14 cellular contexts compared by ENCODE assay signal in the genomic region with DNA sequence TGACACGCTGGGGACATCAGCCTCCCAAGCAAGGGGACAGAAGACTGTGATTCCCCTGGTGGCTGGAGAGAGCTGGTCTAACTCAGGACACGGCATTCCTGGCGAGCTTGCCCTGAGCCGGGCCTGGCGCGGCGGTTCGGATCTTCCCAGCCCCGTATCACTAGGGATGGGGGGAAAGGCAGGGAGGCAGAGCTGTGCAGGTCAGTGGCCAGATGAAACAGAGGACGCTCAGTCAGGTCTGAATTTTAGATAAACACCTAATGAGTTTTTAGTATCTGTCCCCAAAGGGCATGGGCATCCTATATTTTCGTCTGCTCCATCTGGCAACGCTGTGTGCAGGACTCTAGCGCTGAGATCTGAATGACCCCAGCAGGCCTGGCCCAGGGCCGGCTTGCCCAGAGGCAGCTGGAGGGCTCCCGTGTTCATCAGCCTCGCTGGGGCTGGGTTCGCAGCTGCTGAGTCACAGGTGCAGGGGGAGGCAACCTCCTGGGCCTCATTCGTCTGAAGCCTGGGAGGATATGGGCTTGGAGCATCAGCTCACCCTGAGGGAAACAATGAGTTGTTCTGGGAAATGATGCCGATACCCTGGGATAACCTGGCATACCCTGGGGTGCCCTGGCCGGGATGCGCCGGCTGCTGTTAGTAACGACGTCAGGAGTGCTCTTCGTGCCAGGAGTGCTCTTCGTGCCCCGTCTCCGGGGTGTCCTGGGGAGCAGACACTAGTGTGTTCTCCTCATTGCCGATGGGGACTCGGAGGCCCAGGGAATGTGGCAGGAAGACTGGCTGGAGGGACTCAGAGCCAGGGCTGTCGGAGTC. TPM values are rescaled to one million over a fixed set of nuclear protein-coding genes. Genes with fewer than 3 reads are reported as not detected.
A peak's percentile ranks its signal among the peaks of the same experiment; 100 is the strongest.
DNase-seq lines count a peak whose midpoint lies in the region; ATAC-seq and TF ChIP-seq lines count a peak whose summit lies in the region.
"Had no signal": no experiment of that assay in that cellular context is flagged by ENCODE, and none has a peak within 500 bp of the region (broad histone marks: within the 10 kb centered on the region; RNA-seq: fewer than 3 reads in every experiment).

No MANE protein-coding gene starts in this region.

- H3K27me3 Mint-ChIP-seq in activated CD4-positive, alpha-beta T cell treated with anti-CD3 and anti-CD28 coated beads, Interleukin-2, amount 10 ng/mL, durations not matched to agents 7 days and 5 days: peaks cover 19% of the 10 kb centered on the region
- H3K27me3 Mint-ChIP-seq in endodermal cell (ENCODE audit: insufficient read depth): no peaks in the 10 kb centered on the region
- H3K27me3 Mint-ChIP-seq: activated naive CD8-positive, alpha-beta T cell treated with anti-CD3 and anti-CD28 coated beads for 36 hours had no signal

- 87 to 92% methylated on average over 28 to 31 of the region's 31 CpGs for WGBS in endodermal cell (ENCODE audit: insufficient coverage in 1 of 2, insufficient read length in 1 of 2), 2 experiments

- H3K4me3 Mint-ChIP-seq in activated CD4-positive, alpha-beta T cell treated with anti-CD3 and anti-CD28 coated beads, Interleukin-2, amount 10 ng/mL, durations not matched to agents 7 days and 5 days: no peak overlapping the region
- no peak overlapping the region for H3K4me3 Mint-ChIP-seq in endodermal cell
- H3K4me3 Mint-ChIP-seq: activated naive CD8-positive, alpha-beta T cell treated with anti-CD3 and anti-CD28 coated beads for 36 hours; dendritic cell treated with granulocyte-macrophage colony-stimulating factor and Interleukin-4, amounts not matched to agents 40 ng/mL and 50 ng/mL, for 4 days had no signal

- CTCF ChIA-PET in activated CD4-positive, alpha-beta T cell treated with anti-CD3 and anti-CD28 coated beads, Interleukin-2, amount 10 ng/mL, durations not matched to agents 7 days and 5 days (lab: Charles Lee): interaction anchor here (1.4 kb wide), 1 partner anchor 22 kb away, joined by 4 read pairs; no protein-coding TSS in a partner anchor

- peaks cover 3% of the 10 kb centered on the region for H3K4me1 Mint-ChIP-seq in activated CD4-positive, alpha-beta T cell treated with anti-CD3 and anti-CD28 coated beads, Interleukin-2, amount 10 ng/mL, durations not matched to agents 7 days and 5 days
- H3K4me1 Mint-ChIP-seq in endodermal cell: no peaks in the 10 kb centered on the region
- H3K4me1 Mint-ChIP-seq: activated naive CD8-positive, alpha-beta T cell treated with anti-CD3 and anti-CD28 coated beads for 36 hours had no signal

- no peak for TF ChIP-seq POLR2A in GM18505 (IDR thresholded peaks at IDR 0.05; ENCODE audit: borderline replicate concordance, extremely low read depth, insufficient read depth, insufficient read length)

- H3K4me3 ChIP-seq in endodermal cell (ENCODE audit: low read length): no peak overlapping the region
- H3K4me3 ChIP-seq: ovary had no signal

- H3K27ac Mint-ChIP-seq in activated CD4-positive, alpha-beta T cell treated with anti-CD3 and anti-CD28 coated beads, Interleukin-2, amount 10 ng/mL, durations not matched to agents 7 days and 5 days: peak overlapping the region; percentile 9
- no peak overlapping the region for H3K27ac Mint-ChIP-seq in endodermal cell
- H3K27ac Mint-ChIP-seq: activated naive CD8-positive, alpha-beta T cell treated with anti-CD3 and anti-CD28 coated beads for 36 hours had no signal

- H3K36me3 ChIP-seq in endodermal cell (ENCODE audit: control insufficient read depth, insufficient read depth, low read length): no peaks in the 10 kb centered on the region
- H3K36me3 ChIP-seq: ovary had no signal

- H3K4me1 ChIP-seq in endodermal cell (ENCODE audit: control insufficient read depth, insufficient read depth, low read length): no peaks in the 10 kb centered on the region

- POLR2A ChIA-PET in activated CD4-positive, alpha-beta T cell treated with anti-CD3 and anti-CD28 coated beads, Interleukin-2, amount 10 ng/mL, durations not matched to agents 7 days and 5 days (lab: Charles Lee): no interaction called here

- intact Hi-C loops in sciatic nerve (cut with DNase I): no loop called here

- no peak for TF ChIP-seq CTCF in endodermal cell (conservative IDR thresholded peaks at IDR 0.05)

- H3K27ac ChIP-seq in endodermal cell (ENCODE audit: low read depth, low read length): peak overlapping the region; percentile 24
- H3K27ac ChIP-seq: ovary had no signal

- no peak for DNase-seq in activated CD4-positive, alpha-beta T cell treated with anti-CD3 and anti-CD28 coated beads, Interleukin-2, amount 10 ng/mL, durations not matched to agents 7 days and 5 days
- DNase-seq in activated CD4-positive, alpha-beta T cell treated with anti-CD3 and anti-CD28 coated beads for 1 hour: no peak
- DNase-seq in NCI-H345 treated with DMSO at 0.1 percent for 48 hours (lab: John Stamatoyannopoulos, UW; ENCODE audit: unreplicated experiment): peak; percentile 33
- peak; percentile 65 for DNase-seq in endodermal cell
- peak; percentile 47 for DNase-seq in sciatic nerve (ENCODE audit: low spot score)
- DNase-seq in NCI-H446 (lab: John Stamatoyannopoulos, UW): no peak
- DNase-seq: activated CD4-positive, alpha-beta T cell treated with anti-CD3 and anti-CD28 coated beads, Interleukin-2, amount 50 U/mL, for 4 hours; activated naive CD8-positive, alpha-beta T cell treated with anti-CD3 and anti-CD28 coated beads for 36 hours; NCI-H2227 treated with DMSO at 0.1 percent for 48 hours; ovary; stimulated activated CD4-positive, alpha-beta T cell treated with anti-CD3 and anti-CD28 coated beads, Interleukin-4, amount 100 ng/mL, for 1 hour had no signal

- H3K27me3 ChIP-seq in endodermal cell (ENCODE audit: control insufficient read depth, insufficient read depth, low read length, poor library complexity, severe bottlenecking): no peaks in the 10 kb centered on the region
- H3K27me3 ChIP-seq: ovary had no signal

- peaks cover 12% of the 10 kb centered on the region for H3K9me3 Mint-ChIP-seq in activated CD4-positive, alpha-beta T cell treated with anti-CD3 and anti-CD28 coated beads, Interleukin-2, amount 10 ng/mL, durations not matched to agents 7 days and 5 days
- peaks cover 9% of the 10 kb centered on the region for H3K9me3 Mint-ChIP-seq in endodermal cell

- no peak overlapping the region for H3K9ac ChIP-seq in endodermal cell (ENCODE audit: extremely low read depth, low read length, poor library complexity, severe bottlenecking)

- peaks cover 8% of the 10 kb centered on the region for H3K9me3 ChIP-seq in endodermal cell (ENCODE audit: control insufficient read depth, low read length)
- H3K9me3 ChIP-seq: ovary had no signal

- ATAC-seq in sciatic nerve: no peak
- ATAC-seq in HG03354 (IDR thresholded peaks at IDR 0.05; ENCODE audit: poor library complexity, severe bottlenecking, unreplicated experiment): no peak
- ATAC-seq in GM18505 (IDR thresholded peaks at IDR 0.05; ENCODE audit: unreplicated experiment): no peak

- H3K36me3 Mint-ChIP-seq in activated CD4-positive, alpha-beta T cell treated with anti-CD3 and anti-CD28 coated beads, Interleukin-2, amount 10 ng/mL, durations not matched to agents 7 days and 5 days (ENCODE audit: low read depth): no peaks in the 10 kb centered on the region
- H3K36me3 Mint-ChIP-seq in endodermal cell (ENCODE audit: low read depth): no peaks in the 10 kb centered on the region
- H3K36me3 Mint-ChIP-seq: activated naive CD8-positive, alpha-beta T cell treated with anti-CD3 and anti-CD28 coated beads for 36 hours had no signal

RNA-seq across cellular contexts. Expression of a gene that starts 48.1 kb away (rescaled TPM):
- total RNA-seq in activated CD4-positive, alpha-beta T cell treated with anti-CD3 and anti-CD28 coated beads, Interleukin-2, amount 10 ng/mL, durations not matched to agents 7 days and 5 days: 10 to 100 TPM; 61.6 to 63.6 TPM
- 1 to 10 TPM; 6.8 to 8.1 TPM for total RNA-seq in endodermal cell
- 17.6 TPM for polyA plus RNA-seq in endodermal cell (2013, experiment 1 of 2)
- 14.0 TPM for polyA plus RNA-seq in endodermal cell (2013, experiment 2 of 2)
- 31.7 TPM for total RNA-seq in sciatic nerve

Comparison
In these comparisons a context has a peak if more than half of its experiments do, and no peak if none do; other contexts are left out.
1. DNase-seq: peak in NCI-H345 treated with DMSO at 0.1 percent for 48 hours (single experiment), endodermal cell (single experiment) and sciatic nerve (single experiment); none in activated CD4-positive, alpha-beta T cell treated with anti-CD3 and anti-CD28 coated beads, Interleukin-2, amount 10 ng/mL, durations not matched to agents 7 days and 5 days (single experiment), activated CD4-positive, alpha-beta T cell treated with anti-CD3 and anti-CD28 coated beads for 1 hour (single experiment) and NCI-H446 (0 of 2).